Comparison of ENCODE assay signal across 9 cellular contexts in genomic region chr2:20579866-20580265, GRCh38.
DNase-seq lines count a peak whose midpoint lies in the region; ATAC-seq lines count a peak whose summit lies in the region.
"Had no signal": no experiment of that assay in that cellular context is flagged by ENCODE, and none has a peak within 500 bp of the region (broad histone marks: within the 10 kb centered on the region; RNA-seq: fewer than 3 reads in every experiment).

No MANE protein-coding gene starts in this region.

- in situ Hi-C loops in G401 (cut with HindIII; ENCODE audit: low sequenced_read_pairs) = no loop called here

- peak; percentile 21 for DNase-seq in MV-4-11 (lab: John Stamatoyannopoulos, UW)
- peak; percentile 73 for DNase-seq in left lobe of liver (ENCODE audit: low spot score)
- no peak for DNase-seq in activated naive CD4-positive, alpha-beta T cell treated with anti-CD3 and anti-CD28 coated beads, Interleukin-2, amount 10 ng/mL, durations not matched to agents 7 days and 5 days
- no peak for DNase-seq in G401 (ENCODE audit: low spot score)
- DNase-seq: NCI-H1048 had no signal

- ATAC-seq in left lobe of liver (peak; percentile 52), GM21381 (IDR thresholded peaks at IDR 0.05; ENCODE audit: unreplicated experiment) (no peak)

- H3K9ac ChIP-seq in subcutaneous abdominal adipose tissue (ENCODE audit: low read length in 5 of 5) = peak overlapping the region in 4 of 5 donors; percentile 49 to 73 (median 68)

- H3K27me3 Mint-ChIP-seq in activated naive CD4-positive, alpha-beta T cell treated with anti-CD3 and anti-CD28 coated beads, Interleukin-2, amount 10 ng/mL, durations not matched to agents 7 days and 5 days = peaks cover 14% of the 10 kb centered on the region
- H3K27me3 Mint-ChIP-seq: activated naive CD4-positive, alpha-beta T cell treated with anti-CD3 and anti-CD28 coated beads, Interleukin-2, amount 50 U/mL, for 24 hours had no signal

- H3K36me3 ChIP-seq in subcutaneous abdominal adipose tissue (ENCODE audit: control insufficient read depth in 5 of 5, insufficient read depth in 5 of 5, low read length in 5 of 5) = no peaks in the 10 kb centered on the region

- no peak overlapping the region for H3K4me3 Mint-ChIP-seq in activated naive CD4-positive, alpha-beta T cell treated with anti-CD3 and anti-CD28 coated beads, Interleukin-2, amount 10 ng/mL, durations not matched to agents 7 days and 5 days
- H3K4me3 Mint-ChIP-seq: activated naive CD4-positive, alpha-beta T cell treated with anti-CD3 and anti-CD28 coated beads, Interleukin-2, amount 50 U/mL, for 24 hours had no signal

- H3K4me1 ChIP-seq in subcutaneous abdominal adipose tissue (ENCODE audit: control insufficient read depth in 5 of 5, insufficient read depth in 5 of 5, low read length in 5 of 5) = peaks cover 17 to 81% (median 70%) of the 10 kb centered on the region in 5 donors

- H3K9me3 ChIP-seq in subcutaneous abdominal adipose tissue (ENCODE audit: control insufficient read depth in 5 of 5, low read length in 5 of 5) = peaks cover 0 to 8% (median 6%) of the 10 kb centered on the region in 5 donors

- peaks cover 9% of the 10 kb centered on the region for H3K36me3 Mint-ChIP-seq in activated naive CD4-positive, alpha-beta T cell treated with anti-CD3 and anti-CD28 coated beads, Interleukin-2, amount 10 ng/mL, durations not matched to agents 7 days and 5 days
- H3K36me3 Mint-ChIP-seq: activated naive CD4-positive, alpha-beta T cell treated with anti-CD3 and anti-CD28 coated beads, Interleukin-2, amount 50 U/mL, for 24 hours had no signal

- no peak overlapping the region for H3K27ac Mint-ChIP-seq in activated naive CD4-positive, alpha-beta T cell treated with anti-CD3 and anti-CD28 coated beads, Interleukin-2, amount 10 ng/mL, durations not matched to agents 7 days and 5 days
- H3K27ac Mint-ChIP-seq: activated naive CD4-positive, alpha-beta T cell treated with anti-CD3 and anti-CD28 coated beads, Interleukin-2, amount 50 U/mL, for 24 hours had no signal

- no peaks in the 10 kb centered on the region for H3K27me3 ChIP-seq in subcutaneous abdominal adipose tissue (ENCODE audit: control insufficient read depth in 5 of 5, insufficient read depth in 4 of 5, low read length in 5 of 5)

- CTCF ChIA-PET in activated naive CD4-positive, alpha-beta T cell treated with anti-CD3 and anti-CD28 coated beads, Interleukin-2, amount 10 ng/mL, durations not matched to agents 7 days and 5 days (lab: Charles Lee) = no interaction called here

- peaks cover 4% of the 10 kb centered on the region for H3K9me3 Mint-ChIP-seq in activated naive CD4-positive, alpha-beta T cell treated with anti-CD3 and anti-CD28 coated beads, Interleukin-2, amount 10 ng/mL, durations not matched to agents 7 days and 5 days
- H3K9me3 Mint-ChIP-seq: activated naive CD4-positive, alpha-beta T cell treated with anti-CD3 and anti-CD28 coated beads, Interleukin-2, amount 50 U/mL, for 24 hours had no signal

- H3K4me3 ChIP-seq in subcutaneous abdominal adipose tissue (ENCODE audit: low read depth in 1 of 5, low read length in 5 of 5) = peak overlapping the region in 1 of 5 donors; percentile 8

- H3K27ac ChIP-seq in angular gyrus (ENCODE audit: low read depth, low read length) (peak overlapping the region; percentile 56), subcutaneous abdominal adipose tissue (ENCODE audit: low read depth, low read length) (peak overlapping the region; percentile 96)

- peaks cover 24% of the 10 kb centered on the region for H3K4me1 Mint-ChIP-seq in activated naive CD4-positive, alpha-beta T cell treated with anti-CD3 and anti-CD28 coated beads, Interleukin-2, amount 10 ng/mL, durations not matched to agents 7 days and 5 days

Comparison
In these comparisons a context has a peak if more than half of its experiments do, and no peak if none do; other contexts are left out.
1. DNase-seq: peak in MV-4-11 (single experiment) and left lobe of liver (single experiment); none in activated naive CD4-positive, alpha-beta T cell treated with anti-CD3 and anti-CD28 coated beads, Interleukin-2, amount 10 ng/mL, durations not matched to agents 7 days and 5 days (single experiment) and G401 (single experiment).